In the genomic region with DNA sequence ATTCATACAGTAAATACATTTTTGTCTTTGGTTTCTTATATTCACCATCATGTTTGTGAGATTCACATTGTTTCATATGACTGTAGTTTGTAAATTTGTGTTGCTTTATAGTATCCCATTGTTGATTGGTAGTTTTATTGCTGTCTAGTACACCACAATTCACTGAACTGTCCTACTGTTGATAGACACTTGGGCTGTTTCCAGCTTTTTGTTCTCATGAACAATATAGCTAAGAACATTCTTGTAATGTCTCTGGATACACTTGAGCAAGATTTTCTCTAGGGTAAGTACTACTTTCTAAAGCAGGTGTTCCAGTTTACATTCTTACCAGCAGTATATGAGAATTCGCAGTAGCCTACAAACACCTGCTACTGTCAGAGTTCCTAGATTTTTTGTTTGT, we compare ENCODE assay signal across 1 cellular context.
TF ChIP-seq lines count a peak whose summit lies in the region.

No MANE protein-coding gene starts in this region.

TF ChIP-seq in SK-N-SH, 30 proteins besides CTCF, POLR2A, EP300 and RAD21:
- TF ChIP-seq, protein P1, sequence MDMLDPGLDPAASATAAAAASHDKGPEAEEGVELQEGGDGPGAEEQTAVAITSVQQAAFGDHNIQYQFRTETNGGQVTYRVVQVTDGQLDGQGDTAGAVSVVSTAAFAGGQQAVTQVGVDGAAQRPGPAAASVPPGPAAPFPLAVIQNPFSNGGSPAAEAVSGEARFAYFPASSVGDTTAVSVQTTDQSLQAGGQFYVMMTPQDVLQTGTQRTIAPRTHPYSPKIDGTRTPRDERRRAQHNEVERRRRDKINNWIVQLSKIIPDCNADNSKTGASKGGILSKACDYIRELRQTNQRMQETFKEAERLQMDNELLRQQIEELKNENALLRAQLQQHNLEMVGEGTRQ (IDR thresholded peaks at IDR 0.05; ENCODE audit: borderline replicate concordance, low read depth, low read length): no peak
- TF ChIP-seq ELF1 (IDR thresholded peaks at IDR 0.05) (no peak), POLR2AphosphoS5 (IDR thresholded peaks at IDR 0.05; ENCODE audit: low read depth, low read length) (no peak), GATA2 (CRISPR knock-in tag; IDR thresholded peaks at IDR 0.05) (no peak), TCF12 (IDR thresholded peaks at IDR 0.05) (no peak), CHD2 (IDR thresholded peaks at IDR 0.05; ENCODE audit: low read length, partially characterized antibody) (no peak), YY1 (IDR thresholded peaks at IDR 0.05; ENCODE audit: low read depth) (no peak), TAF1 (IDR thresholded peaks at IDR 0.05; ENCODE audit: borderline replicate concordance, low read depth, low read length) (no peak), RFX5 (IDR thresholded peaks at IDR 0.05; ENCODE audit: low read length) (no peak), NRF1 (IDR thresholded peaks at IDR 0.05; ENCODE audit: low read depth, low read length) (no peak), NFIC (IDR thresholded peaks at IDR 0.05; ENCODE audit: borderline replicate concordance) (no peak), FOXJ3 (CRISPR knock-in tag; IDR thresholded peaks at IDR 0.05) (no peak), EZH2phosphoT487 (IDR thresholded peaks at IDR 0.05; ENCODE audit: borderline replicate concordance, low read depth) (no peak), SIN3A (IDR thresholded peaks at IDR 0.05; ENCODE audit: borderline replicate concordance, low read depth, low read length) (no peak), RXRA (IDR thresholded peaks at IDR 0.05; ENCODE audit: borderline replicate concordance, low read depth) (no peak)
- TF ChIP-seq, protein P2, sequence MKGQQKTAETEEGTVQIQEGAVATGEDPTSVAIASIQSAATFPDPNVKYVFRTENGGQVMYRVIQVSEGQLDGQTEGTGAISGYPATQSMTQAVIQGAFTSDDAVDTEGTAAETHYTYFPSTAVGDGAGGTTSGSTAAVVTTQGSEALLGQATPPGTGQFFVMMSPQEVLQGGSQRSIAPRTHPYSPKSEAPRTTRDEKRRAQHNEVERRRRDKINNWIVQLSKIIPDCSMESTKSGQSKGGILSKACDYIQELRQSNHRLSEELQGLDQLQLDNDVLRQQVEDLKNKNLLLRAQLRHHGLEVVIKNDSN (IDR thresholded peaks at IDR 0.05; ENCODE audit: borderline replicate concordance, low read depth): no peak
- TF ChIP-seq, protein P3, sequence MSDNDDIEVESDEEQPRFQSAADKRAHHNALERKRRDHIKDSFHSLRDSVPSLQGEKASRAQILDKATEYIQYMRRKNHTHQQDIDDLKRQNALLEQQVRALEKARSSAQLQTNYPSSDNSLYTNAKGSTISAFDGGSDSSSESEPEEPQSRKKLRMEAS (IDR thresholded peaks at IDR 0.05; ENCODE audit: low read depth): no peak
- TF ChIP-seq, protein P4, sequence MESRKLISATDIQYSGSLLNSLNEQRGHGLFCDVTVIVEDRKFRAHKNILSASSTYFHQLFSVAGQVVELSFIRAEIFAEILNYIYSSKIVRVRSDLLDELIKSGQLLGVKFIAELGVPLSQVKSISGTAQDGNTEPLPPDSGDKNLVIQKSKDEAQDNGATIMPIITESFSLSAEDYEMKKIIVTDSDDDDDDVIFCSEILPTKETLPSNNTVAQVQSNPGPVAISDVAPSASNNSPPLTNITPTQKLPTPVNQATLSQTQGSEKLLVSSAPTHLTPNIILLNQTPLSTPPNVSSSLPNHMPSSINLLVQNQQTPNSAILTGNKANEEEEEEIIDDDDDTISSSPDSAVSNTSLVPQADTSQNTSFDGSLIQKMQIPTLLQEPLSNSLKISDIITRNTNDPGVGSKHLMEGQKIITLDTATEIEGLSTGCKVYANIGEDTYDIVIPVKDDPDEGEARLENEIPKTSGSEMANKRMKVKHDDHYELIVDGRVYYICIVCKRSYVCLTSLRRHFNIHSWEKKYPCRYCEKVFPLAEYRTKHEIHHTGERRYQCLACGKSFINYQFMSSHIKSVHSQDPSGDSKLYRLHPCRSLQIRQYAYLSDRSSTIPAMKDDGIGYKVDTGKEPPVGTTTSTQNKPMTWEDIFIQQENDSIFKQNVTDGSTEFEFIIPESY (IDR thresholded peaks at IDR 0.05; ENCODE audit: borderline replicate concordance, low read depth): no peak
- TF ChIP-seq, protein P5, sequence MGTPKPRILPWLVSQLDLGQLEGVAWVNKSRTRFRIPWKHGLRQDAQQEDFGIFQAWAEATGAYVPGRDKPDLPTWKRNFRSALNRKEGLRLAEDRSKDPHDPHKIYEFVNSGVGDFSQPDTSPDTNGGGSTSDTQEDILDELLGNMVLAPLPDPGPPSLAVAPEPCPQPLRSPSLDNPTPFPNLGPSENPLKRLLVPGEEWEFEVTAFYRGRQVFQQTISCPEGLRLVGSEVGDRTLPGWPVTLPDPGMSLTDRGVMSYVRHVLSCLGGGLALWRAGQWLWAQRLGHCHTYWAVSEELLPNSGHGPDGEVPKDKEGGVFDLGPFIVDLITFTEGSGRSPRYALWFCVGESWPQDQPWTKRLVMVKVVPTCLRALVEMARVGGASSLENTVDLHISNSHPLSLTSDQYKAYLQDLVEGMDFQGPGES (IDR thresholded peaks at IDR 0.05; ENCODE audit: low read depth, low read length): no peak
